ENCODE assay signal across 8 cellular contexts in genomic region chrX:2627272-2627867, GRCh38.
A peak's percentile ranks its signal among the peaks of the same experiment; 100 is the strongest.
DNase-seq lines count a peak whose midpoint lies in the region; ATAC-seq and TF ChIP-seq lines count a peak whose summit lies in the region.

No MANE protein-coding gene starts in this region.

- no peak overlapping the region for H3K4me3 Mint-ChIP-seq in activated T-cell treated with anti-CD3 and anti-CD28 coated beads, Interleukin-2, amount 50 U/mL, for 24 hours
- no peak overlapping the region for H3K4me3 Mint-ChIP-seq in stimulated activated naive B cell treated with anti-CD40 and anti-IgM and Interleukin-4, amounts not matched to agents 10 μg/mL and 1 μg/mL and 100 μg/mL, for 72 hours

- H3K27ac ChIP-seq in hepatocyte: no peak overlapping the region
- no peak overlapping the region for H3K27ac ChIP-seq in caudate nucleus (ENCODE audit: low read depth, low read length)

- H3K27ac Mint-ChIP-seq in activated T-cell treated with anti-CD3 and anti-CD28 coated beads, Interleukin-2, amount 50 U/mL, for 24 hours: peak overlapping the region; percentile 55
- H3K27ac Mint-ChIP-seq in stimulated activated naive B cell treated with anti-CD40 and anti-IgM and Interleukin-4, amounts not matched to agents 10 μg/mL and 1 μg/mL and 100 μg/mL, for 72 hours: no peak overlapping the region

- H3K9me2 ChIP-seq in hepatocyte (replicated peaks; ENCODE audit: insufficient read depth): no peaks in the 10 kb centered on the region

- no peaks in the 10 kb centered on the region for H3K4me1 ChIP-seq in hepatocyte (ENCODE audit: insufficient read depth)

- 54% methylated on average over 3 of the region's 3 CpGs for WGBS in hepatocyte (ENCODE audit: low lambda C conversion rate, missing lambda C conversion rate)

- no peaks in the 10 kb centered on the region for H3K36me3 ChIP-seq in hepatocyte (replicated peaks; ENCODE audit: insufficient read depth, low read depth)

- peaks cover 43% of the 10 kb centered on the region for H3K4me1 Mint-ChIP-seq in activated T-cell treated with anti-CD3 and anti-CD28 coated beads, Interleukin-2, amount 50 U/mL, for 24 hours (ENCODE audit: low read depth)
- H3K4me1 Mint-ChIP-seq in stimulated activated naive B cell treated with anti-CD40 and anti-IgM and Interleukin-4, amounts not matched to agents 10 μg/mL and 1 μg/mL and 100 μg/mL, for 72 hours: peaks cover 41 to 52% of the 10 kb centered on the region in 2 donors

- H3K36me3 Mint-ChIP-seq in activated T-cell treated with anti-CD3 and anti-CD28 coated beads, Interleukin-2, amount 50 U/mL, for 24 hours (ENCODE audit: low read depth): peaks cover 96% of the 10 kb centered on the region
- peaks cover 77 to 86% of the 10 kb centered on the region in 2 donors for H3K36me3 Mint-ChIP-seq in stimulated activated naive B cell treated with anti-CD40 and anti-IgM and Interleukin-4, amounts not matched to agents 10 μg/mL and 1 μg/mL and 100 μg/mL, for 72 hours

- no peak overlapping the region for H3K4me2 ChIP-seq in hepatocyte

- CTCF ChIA-PET in AG04449 (lab: Yijun Ruan, JAX): no interaction called here

- ATAC-seq in GM19043 (IDR thresholded peaks at IDR 0.05; ENCODE audit: low read depth, unreplicated experiment) (peak; percentile 75), HG03575 (IDR thresholded peaks at IDR 0.05; ENCODE audit: extremely low read depth, insufficient number of reproducible peaks, low FRiP score, unreplicated experiment) (peak; percentile 55), HG02870 (IDR thresholded peaks at IDR 0.05; ENCODE audit: unreplicated experiment) (no peak)
- ATAC-seq in stimulated activated naive B cell treated with anti-CD40 and anti-IgM and Interleukin-4, amounts not matched to agents 10 μg/mL and 1 μg/mL and 100 μg/mL, for 72 hours (replicated peaks): peak; percentile 74 to 83

- H3K27me3 Mint-ChIP-seq in activated T-cell treated with anti-CD3 and anti-CD28 coated beads, Interleukin-2, amount 50 U/mL, for 24 hours: no peaks in the 10 kb centered on the region
- H3K27me3 Mint-ChIP-seq in stimulated activated naive B cell treated with anti-CD40 and anti-IgM and Interleukin-4, amounts not matched to agents 10 μg/mL and 1 μg/mL and 100 μg/mL, for 72 hours: no peaks in the 10 kb centered on the region

- H3K4me3 ChIP-seq in AG04449 (ENCODE audit: low read depth, low read length) (no peak overlapping the region), hepatocyte (no peak overlapping the region)

- no peaks in the 10 kb centered on the region for H3K27me3 ChIP-seq in hepatocyte

- peaks cover 14% of the 10 kb centered on the region for H3K9me3 ChIP-seq in hepatocyte (ENCODE audit: low read depth)

- H3K79me2 ChIP-seq in hepatocyte: no peaks in the 10 kb centered on the region

- H4K20me1 ChIP-seq in hepatocyte (ENCODE audit: insufficient read depth, poor library complexity, severe bottlenecking): no peaks in the 10 kb centered on the region

- DNase-seq in AG04449 (ENCODE audit: low read depth, low spot score): no peak
- DNase-seq in activated T-cell treated with anti-CD3 and anti-CD28 coated beads, Interleukin-2, amount 50 U/mL, for 24 hours: peak; percentile 46
- peak; percentile 52 for DNase-seq in hepatocyte (ENCODE audit: low spot score)
- peak; percentile 24 for DNase-seq in stimulated activated naive B cell treated with anti-CD40 and anti-IgM and Interleukin-4, amounts not matched to agents 10 μg/mL and 1 μg/mL and 100 μg/mL, for 72 hours
- no peak for DNase-seq in caudate nucleus (lab: John Stamatoyannopoulos, UW)

- H3K9me3 Mint-ChIP-seq in activated T-cell treated with anti-CD3 and anti-CD28 coated beads, Interleukin-2, amount 50 U/mL, for 24 hours: peaks cover 38% of the 10 kb centered on the region
- peaks cover 28% of the 10 kb centered on the region in 2 donors for H3K9me3 Mint-ChIP-seq in stimulated activated naive B cell treated with anti-CD40 and anti-IgM and Interleukin-4, amounts not matched to agents 10 μg/mL and 1 μg/mL and 100 μg/mL, for 72 hours

- TF ChIP-seq CTCF in AG04449 (IDR thresholded peaks at IDR 0.05; ENCODE audit: insufficient read depth, low read length, missing control alignments) (peak; percentile 51), hepatocyte (IDR thresholded peaks at IDR 0.05; ENCODE audit: poor library complexity) (peak; percentile 54)

- POLR2A ChIA-PET in AG04449 (lab: Yijun Ruan, JAX): no interaction called here

- H2AFZ ChIP-seq in hepatocyte: no peak overlapping the region

Comparison
In these comparisons a context has a peak if more than half of its experiments do, and no peak if none do; other contexts are left out.
1. DNase-seq: peak in activated T-cell treated with anti-CD3 and anti-CD28 coated beads, Interleukin-2, amount 50 U/mL, for 24 hours (single experiment), hepatocyte (single experiment) and stimulated activated naive B cell treated with anti-CD40 and anti-IgM and Interleukin-4, amounts not matched to agents 10 μg/mL and 1 μg/mL and 100 μg/mL, for 72 hours (single experiment); none in AG04449 (single experiment) and caudate nucleus (0 of 61).